Comparison of ENCODE assay signal across 29 cellular contexts in genomic region chr21:37389456-37389855, GRCh38. TPM values are rescaled to one million over a fixed set of nuclear protein-coding genes. Genes with fewer than 3 reads are reported as not detected.
DNase-seq lines count a peak whose midpoint lies in the region; ATAC-seq, FAIRE-seq and TF ChIP-seq lines count a peak whose summit lies in the region.
"Had no signal": no experiment of that assay in that cellular context is flagged by ENCODE, and none has a peak within 500 bp of the region (broad histone marks: within the 10 kb centered on the region; RNA-seq: fewer than 3 reads in every experiment).

No MANE protein-coding gene starts in this region.

- TF ChIP-seq EP300 in gastroesophageal sphincter (IDR thresholded peaks at IDR 0.05): no peak

- FAIRE-seq in small intestine (lab: Jason Lieb, UNC): no peak
- FAIRE-seq: D721Med, GM12892 had no signal

- no peaks in the 10 kb centered on the region for H3K27me3 ChIP-seq in CD8-positive, alpha-beta memory T cell (ENCODE audit: insufficient read depth, low read length, poor library complexity, severe bottlenecking)
- H3K27me3 ChIP-seq in small intestine (ENCODE audit: control insufficient read depth in 2 of 2, insufficient read depth in 2 of 2, low read length in 2 of 2): no peaks in the 10 kb centered on the region
- no peaks in the 10 kb centered on the region for H3K27me3 ChIP-seq in gastroesophageal sphincter
- H3K27me3 ChIP-seq: BE2C, cardiac muscle cell, heart left ventricle had no signal

- peaks cover 2% of the 10 kb centered on the region for H3K9me3 Mint-ChIP-seq in activated T-cell treated with anti-CD3 and anti-CD28 coated beads, Interleukin-2, amount 50 U/mL, for 4 hours
- no peaks in the 10 kb centered on the region for H3K9me3 Mint-ChIP-seq in CD8-positive, alpha-beta memory T cell
- no peaks in the 10 kb centered on the region for H3K9me3 Mint-ChIP-seq in effector memory CD8-positive, alpha-beta T cell
- no peaks in the 10 kb centered on the region for H3K9me3 Mint-ChIP-seq in nephron
- H3K9me3 Mint-ChIP-seq: activated CD4-positive, alpha-beta T cell treated with anti-CD3 and anti-CD28 coated beads, Interleukin-2, amount 10 ng/mL, durations not matched to agents 7 days and 5 days; IgD-negative memory B cell had no signal

- no peaks in the 10 kb centered on the region for H3K9me3 ChIP-seq in CD8-positive, alpha-beta memory T cell (ENCODE audit: low read length)
- no peaks in the 10 kb centered on the region for H3K9me3 ChIP-seq in small intestine (ENCODE audit: control insufficient read depth, low read depth)
- no peaks in the 10 kb centered on the region for H3K9me3 ChIP-seq in gastroesophageal sphincter
- H3K9me3 ChIP-seq: BE2C had no signal

- no peak for DNase-seq in activated T-cell treated with anti-CD3 and anti-CD28 coated beads, Interleukin-2, amount 50 U/mL, for 4 hours
- DNase-seq in activated T-cell treated with anti-CD3 and anti-CD28 coated beads, Interleukin-2, amount 50 U/mL, for 1 hour: no peak
- DNase-seq in CD8-positive, alpha-beta memory T cell: no peak
- DNase-seq in effector memory CD8-positive, alpha-beta T cell: no peak
- DNase-seq in small intestine (no peak), C1 segment of cervical spinal cord (lab: John Stamatoyannopoulos, UW) (no peak)
- DNase-seq: activated CD4-positive, alpha-beta T cell treated with anti-CD3 and anti-CD28 coated beads, Interleukin-2, amount 10 ng/mL, durations not matched to agents 7 days and 5 days; activated gamma-delta T cell; BE2C; EL; heart left ventricle; NCI-H1105 treated with DMSO at 0.1 percent for 48 hours; NCI-H2029; NCI-H345; NCI-H774; occipital lobe; stimulated activated CD4-positive, alpha-beta T cell treated with anti-CD3 and anti-CD28 coated beads, Interleukin-1b, Interleukin-23, amount 100 ng/mL, for 48 hours; substantia nigra; T-helper 2 cell had no signal

- peaks cover 91% of the 10 kb centered on the region for H3K4me1 Mint-ChIP-seq in activated T-cell treated with anti-CD3 and anti-CD28 coated beads, Interleukin-2, amount 50 U/mL, for 4 hours (ENCODE audit: low read depth)
- peaks cover 83 to 93% (median 93%) of the 10 kb centered on the region in 3 donors for H3K4me1 Mint-ChIP-seq in CD8-positive, alpha-beta memory T cell
- peaks cover 71 to 77% of the 10 kb centered on the region in 2 donors for H3K4me1 Mint-ChIP-seq in effector memory CD8-positive, alpha-beta T cell (ENCODE audit: low read depth in 2 of 2)
- H3K4me1 Mint-ChIP-seq in nephron: peaks cover 37% of the 10 kb centered on the region

- peaks cover 85% of the 10 kb centered on the region for H3K4me1 ChIP-seq in CD8-positive, alpha-beta memory T cell (ENCODE audit: insufficient read depth, low read length)
- H3K4me1 ChIP-seq in small intestine (ENCODE audit: control insufficient read depth in 2 of 2, insufficient read depth in 1 of 2, low read depth in 1 of 2, low read length in 1 of 2) (peaks cover 0 to 28% of the 10 kb centered on the region in 2 donors), gastroesophageal sphincter (peaks cover 6 to 95% (median 12%) of the 10 kb centered on the region in 3 donors)
- H3K4me1 ChIP-seq: BE2C had no signal

- peaks cover 9% of the 10 kb centered on the region for H3K36me3 Mint-ChIP-seq in activated T-cell treated with anti-CD3 and anti-CD28 coated beads, Interleukin-2, amount 50 U/mL, for 4 hours (ENCODE audit: insufficient read depth)
- H3K36me3 Mint-ChIP-seq in CD8-positive, alpha-beta memory T cell: peaks cover 0 to 12% (median 0%) of the 10 kb centered on the region in 3 donors
- peaks cover 17% of the 10 kb centered on the region for H3K36me3 Mint-ChIP-seq in effector memory CD8-positive, alpha-beta T cell (ENCODE audit: insufficient read depth)
- peaks cover 24% of the 10 kb centered on the region for H3K36me3 Mint-ChIP-seq in nephron (ENCODE audit: low read depth)

- H3K4me3 Mint-ChIP-seq in activated T-cell treated with anti-CD3 and anti-CD28 coated beads, Interleukin-2, amount 50 U/mL, for 4 hours: peak overlapping the region; percentile 43
- H3K4me3 Mint-ChIP-seq in CD8-positive, alpha-beta memory T cell: peak overlapping the region in 6 of 7 donors; percentile 9 to 62 (median 54)
- peak overlapping the region; percentile 13 to 51 for H3K4me3 Mint-ChIP-seq in effector memory CD8-positive, alpha-beta T cell
- H3K4me3 Mint-ChIP-seq in nephron: no peak overlapping the region
- H3K4me3 Mint-ChIP-seq: activated CD4-positive, alpha-beta T cell treated with anti-CD3 and anti-CD28 coated beads, Interleukin-2, amount 10 ng/mL, durations not matched to agents 7 days and 5 days had no signal

- POLR2A ChIA-PET in CD8-positive, alpha-beta memory T cell (lab: Charles Lee): no interaction called here

- 76 to 82% (median 80%) methylated on average over 5 of the region's 5 CpGs for WGBS in small intestine, 3 donors
- 62 to 74% methylated on average over 4 to 5 of the region's 5 CpGs for WGBS in gastroesophageal sphincter (ENCODE audit: low coverage in 1 of 2), 2 donors

- no peak for TF ChIP-seq POLR2A in gastroesophageal sphincter (IDR thresholded peaks at IDR 0.05)

- no peak for TF ChIP-seq CTCF in nephron (IDR thresholded peaks at IDR 0.05; ENCODE audit: unreplicated experiment in 3 of 3)
- TF ChIP-seq CTCF in gastroesophageal sphincter (IDR thresholded peaks at IDR 0.05): no peak

- CTCF ChIA-PET in CD8-positive, alpha-beta memory T cell (lab: Charles Lee): interaction anchor here (0.6 to 0.7 kb wide), 2 partner anchors 8 to 22 kb away, joined by 3 read pairs; no protein-coding TSS in a partner anchor

- no peak for ATAC-seq in activated T-cell treated with anti-CD3 and anti-CD28 coated beads, Interleukin-2, amount 50 U/mL, for 4 hours
- no peak for ATAC-seq in effector memory CD8-positive, alpha-beta T cell (replicated peaks)
- no peak for ATAC-seq in gastroesophageal sphincter
- ATAC-seq: HCT116, heart left ventricle had no signal

- no peaks in the 10 kb centered on the region for H3K27me3 Mint-ChIP-seq in activated T-cell treated with anti-CD3 and anti-CD28 coated beads, Interleukin-2, amount 50 U/mL, for 4 hours (ENCODE audit: low read depth)
- H3K27me3 Mint-ChIP-seq in CD8-positive, alpha-beta memory T cell: no peaks in the 10 kb centered on the region
- H3K27me3 Mint-ChIP-seq in effector memory CD8-positive, alpha-beta T cell: no peaks in the 10 kb centered on the region
- H3K27me3 Mint-ChIP-seq in nephron (ENCODE audit: low read depth): no peaks in the 10 kb centered on the region
- H3K27me3 Mint-ChIP-seq: activated CD4-positive, alpha-beta T cell treated with anti-CD3 and anti-CD28 coated beads, Interleukin-2, amount 10 ng/mL, durations not matched to agents 7 days and 5 days; IgD-negative memory B cell had no signal

- H3K27ac Mint-ChIP-seq in CD8-positive, alpha-beta memory T cell: peak overlapping the region; percentile 24 to 90 (median 64)
- peak overlapping the region in 1 of 2 donors; percentile 57 for H3K27ac Mint-ChIP-seq in effector memory CD8-positive, alpha-beta T cell
- H3K27ac Mint-ChIP-seq in nephron: peak overlapping the region in 2 of 3 experiments; percentile 20 to 56
- H3K27ac Mint-ChIP-seq: activated CD4-positive, alpha-beta T cell treated with anti-CD3 and anti-CD28 coated beads, Interleukin-2, amount 10 ng/mL, durations not matched to agents 7 days and 5 days had no signal

- no peak overlapping the region for H3K27ac ChIP-seq in CD8-positive, alpha-beta memory T cell (ENCODE audit: low read depth, low read length)
- H3K27ac ChIP-seq in small intestine (ENCODE audit: low read depth in 1 of 2, low read length in 1 of 2): no peak overlapping the region
- H3K27ac ChIP-seq in gastroesophageal sphincter: no peak overlapping the region
- H3K27ac ChIP-seq: cardiac muscle cell, heart left ventricle, RWPE1, SK-N-MC, VCaP had no signal

- H3K36me3 ChIP-seq in CD8-positive, alpha-beta memory T cell (ENCODE audit: insufficient read depth, low read length): no peaks in the 10 kb centered on the region
- H3K36me3 ChIP-seq in small intestine (ENCODE audit: control insufficient read depth in 2 of 2, insufficient read depth in 2 of 2, low read length in 2 of 2) (no peaks in the 10 kb centered on the region), gastroesophageal sphincter (no peaks in the 10 kb centered on the region)
- H3K36me3 ChIP-seq: cardiac muscle cell, heart left ventricle had no signal

- H3K4me3 ChIP-seq in CD8-positive, alpha-beta memory T cell (ENCODE audit: low read length): no peak overlapping the region
- H3K4me3 ChIP-seq in small intestine (ENCODE audit: low read depth in 1 of 2, low read length in 2 of 2) (no peak overlapping the region), gastroesophageal sphincter (no peak overlapping the region)
- H3K4me3 ChIP-seq: cardiac muscle cell, heart left ventricle, SK-N-MC had no signal

RNA-seq across cellular contexts. Expression of gene DYRK1A, which starts 22.9 kb away (rescaled TPM):
- total RNA-seq in activated T-cell treated with anti-CD3 and anti-CD28 coated beads, Interleukin-2, amount 50 U/mL, for 4 hours: 10 to 100 TPM; 53.8 to 60.1 (median 56.1) TPM
- 10 to 100 TPM; 66.1 to 69.6 TPM for total RNA-seq in CD8-positive, alpha-beta memory T cell
- polyA plus RNA-seq in CD8-positive, alpha-beta memory T cell: 3.7 TPM
- 10 to 100 TPM; 10.5 to 19.6 (median 14.5) TPM for polyA plus RNA-seq in small intestine
- 100 to 1,000 TPM in 1 of 4 donors, 10 to 100 TPM in 3; 85.1 to 102 (median 94.0) TPM for total RNA-seq in gastroesophageal sphincter

Comparison
In these comparisons a context has a peak if more than half of its experiments do, and no peak if none do; other contexts are left out.
1. H3K4me3 Mint-ChIP-seq: peak in activated T-cell treated with anti-CD3 and anti-CD28 coated beads, Interleukin-2, amount 50 U/mL, for 4 hours (single experiment), CD8-positive, alpha-beta memory T cell (6 of 7) and effector memory CD8-positive, alpha-beta T cell (2 of 2); none in nephron (0 of 3).